35 cellular contexts compared by ENCODE assay signal in the genomic region with DNA sequence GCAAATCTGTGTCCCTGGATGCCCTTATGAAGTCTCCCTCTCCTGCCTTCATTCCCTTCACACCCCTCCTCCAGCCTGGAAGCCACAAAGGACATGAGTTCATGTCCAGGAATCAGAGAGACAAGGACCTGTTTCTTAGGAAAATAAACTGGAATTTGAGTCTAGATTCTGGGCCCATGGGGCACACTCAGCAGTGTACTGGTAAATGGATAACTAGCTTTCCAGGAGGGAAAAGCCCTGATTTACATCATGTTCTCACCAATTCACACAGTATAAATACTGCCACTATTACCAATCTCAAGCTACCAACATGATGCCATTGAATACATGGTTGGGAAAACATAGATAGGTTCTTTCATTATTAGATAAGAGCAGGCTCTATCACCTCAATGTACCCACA. TPM values are rescaled to one million over a fixed set of nuclear protein-coding genes. Genes with fewer than 3 reads are reported as not detected.
"Had no signal": no experiment of that assay in that cellular context is flagged by ENCODE, and none has a peak within 500 bp of the region (broad histone marks: within the 10 kb centered on the region; RNA-seq: fewer than 3 reads in every experiment).

No MANE protein-coding gene starts in this region.

- H3K36me3 ChIP-seq: brain microvascular endothelial cell had no signal

- FAIRE-seq: astrocyte, bronchial epithelial cell had no signal

- H3K27ac ChIP-seq: brain microvascular endothelial cell, coronary artery, dorsolateral prefrontal cortex, esophagus squamous epithelium, gastroesophageal sphincter had no signal

- H3K27ac Mint-ChIP-seq: activated CD4-positive, alpha-beta T cell treated with anti-CD3 and anti-CD28 coated beads, Interleukin-2, amount 10 ng/mL, durations not matched to agents 7 days and 5 days; activated CD8-positive, alpha-beta T cell treated with anti-CD3 and anti-CD28 coated beads for 36 hours; activated naive CD8-positive, alpha-beta T cell; activated T-helper 17 cell treated with anti-CD3 and anti-CD28 coated beads, Interleukin-2, amount 50 U/mL, for 72 hours; dendritic cell treated with granulocyte-macrophage colony-stimulating factor and Interleukin-4, amounts not matched to agents 40 ng/mL and 50 ng/mL, for 4 days had no signal

- H3K4me1 Mint-ChIP-seq: activated CD4-positive, alpha-beta T cell treated with anti-CD3 and anti-CD28 coated beads, Interleukin-2, amount 10 ng/mL, durations not matched to agents 7 days and 5 days; activated T-helper 17 cell treated with anti-CD3 and anti-CD28 coated beads, Interleukin-2, amount 50 U/mL, for 72 hours; central memory CD8-positive, alpha-beta T cell had no signal

- ATAC-seq: activated CD8-positive, alpha-beta T cell treated with anti-CD3 and anti-CD28 coated beads for 36 hours; activated T-cell treated with anti-CD3 and anti-CD28 coated beads, Interleukin-2, amount 50 U/mL, for 4 hours; activated T-helper 17 cell treated with anti-CD3 and anti-CD28 coated beads, Interleukin-2, amount 50 U/mL, for 72 hours; gastroesophageal sphincter had no signal

- DNase-seq: activated CD4-positive, alpha-beta T cell treated with anti-CD3 and anti-CD28 coated beads for 1 hour; activated CD4-positive, alpha-beta T cell treated with anti-CD3 and anti-CD28 coated beads for 4 hours; activated CD4-positive, alpha-beta T cell treated with anti-CD3 and anti-CD28 coated beads, Interleukin-2, amount 10 ng/mL, durations not matched to agents 7 days and 5 days; activated CD4-positive, alpha-beta T cell treated with anti-CD3 and anti-CD28 coated beads, Interleukin-2, amount 50 U/mL, for 4 hours; activated CD8-positive, alpha-beta memory T cell treated with anti-CD3 and anti-CD28 coated beads for 24 hours; activated CD8-positive, alpha-beta T cell treated with anti-CD3 and anti-CD28 coated beads for 36 hours; activated effector memory CD4-positive, alpha-beta T cell treated with Interleukin-2 at 50 U/mL for 16 hours; activated gamma-delta T cell treated with Interleukin-2 at 50 U/mL for 16 hours; activated naive CD4-positive, alpha-beta T cell treated with anti-CD3 and anti-CD28 coated beads, Interleukin-2, amount 50 U/mL, for 16 hours; activated naive CD4-positive, alpha-beta T cell treated with Interleukin-2 at 50 U/mL for 16 hours; activated T-cell treated with anti-CD3 and anti-CD28 coated beads, Interleukin-2, amount 50 U/mL, for 4 hours; amniotic stem cell; anterior cingulate cortex; brain microvascular endothelial cell; dorsolateral prefrontal cortex; effector memory CD4-positive, alpha-beta T cell; esophagus squamous epithelium; foreskin melanocyte; head of caudate nucleus; T-helper 2 cell had no signal

- H3K4me3 Mint-ChIP-seq: activated CD4-positive, alpha-beta T cell treated with anti-CD3 and anti-CD28 coated beads, Interleukin-2, amount 10 ng/mL, durations not matched to agents 7 days and 5 days; activated CD8-positive, alpha-beta T cell treated with anti-CD3 and anti-CD28 coated beads for 36 hours; activated naive CD8-positive, alpha-beta T cell; activated T-cell treated with anti-CD3 and anti-CD28 coated beads, Interleukin-2, amount 50 U/mL, for 4 hours; activated T-helper 17 cell treated with anti-CD3 and anti-CD28 coated beads, Interleukin-2, amount 50 U/mL, for 72 hours; central memory CD8-positive, alpha-beta T cell; dendritic cell treated with granulocyte-macrophage colony-stimulating factor and Interleukin-4, amounts not matched to agents 40 ng/mL and 50 ng/mL, for 4 days had no signal

- H3K9me3 ChIP-seq: esophagus squamous epithelium, gastroesophageal sphincter had no signal

- H3K27me3 ChIP-seq: brain microvascular endothelial cell, dorsolateral prefrontal cortex, esophagus squamous epithelium, gastroesophageal sphincter had no signal

- H3K9me3 Mint-ChIP-seq: activated CD4-positive, alpha-beta T cell treated with anti-CD3 and anti-CD28 coated beads, Interleukin-2, amount 10 ng/mL, durations not matched to agents 7 days and 5 days; activated CD8-positive, alpha-beta T cell treated with anti-CD3 and anti-CD28 coated beads for 36 hours; activated T-cell treated with anti-CD3 and anti-CD28 coated beads, Interleukin-2, amount 50 U/mL, for 4 hours; activated T-helper 17 cell treated with anti-CD3 and anti-CD28 coated beads, Interleukin-2, amount 50 U/mL, for 72 hours; central memory CD8-positive, alpha-beta T cell; dendritic cell treated with granulocyte-macrophage colony-stimulating factor and Interleukin-4, amounts not matched to agents 40 ng/mL and 50 ng/mL, for 4 days had no signal

- H3K4me3 ChIP-seq: coronary artery, dorsolateral prefrontal cortex, esophagus squamous epithelium, gastroesophageal sphincter had no signal

- H3K4me1 ChIP-seq: esophagus squamous epithelium, gastroesophageal sphincter had no signal

- H3K36me3 Mint-ChIP-seq: activated naive CD8-positive, alpha-beta T cell had no signal

- H3K27me3 Mint-ChIP-seq: dendritic cell treated with granulocyte-macrophage colony-stimulating factor and Interleukin-4, amounts not matched to agents 40 ng/mL and 50 ng/mL, for 4 days had no signal

RNA-seq across cellular contexts. Expression of gene FAM237B, which starts 9.9 kb away (rescaled TPM):
- total RNA-seq: activated CD4-positive, alpha-beta T cell treated with anti-CD3 and anti-CD28 coated beads, Interleukin-2, amount 10 ng/mL, durations not matched to agents 7 days and 5 days; activated CD8-positive, alpha-beta T cell treated with anti-CD3 and anti-CD28 coated beads for 36 hours; activated T-cell treated with anti-CD3 and anti-CD28 coated beads, Interleukin-2, amount 50 U/mL, for 4 hours; activated T-helper 17 cell treated with anti-CD3 and anti-CD28 coated beads, Interleukin-2, amount 50 U/mL, for 72 hours; astrocyte; bronchial epithelial cell; cardiac septum; cerebellum; dorsolateral prefrontal cortex; esophagus squamous epithelium; fibroblast of lung; fibroblast of villous mesenchyme; gastroesophageal sphincter; glomerular endothelial cell; T-helper 1 cell treated with Interleukin-12 subunit alpha and Interleukin-12 subunit beta and Interleukin-4 antibody, amounts not matched to agents 30 ng/mL and 1 ng/mL, for 36 hours had no signal
- polyA plus RNA-seq: esophagus, fibroblast of lung had no signal
